In genomic region chr9:34127035-34127948, GRCh38 we compare ENCODE assay signal across 8 cellular contexts. TPM values are rescaled to one million over a fixed set of nuclear protein-coding genes. Genes with fewer than 3 reads are reported as not detected.
DNase-seq lines count a peak whose midpoint lies in the region; ATAC-seq and TF ChIP-seq lines count a peak whose summit lies in the region.

No MANE protein-coding gene starts in this region.

- POLR2A ChIA-PET in HEK293T (lab: Yijun Ruan, JAX) = interaction anchor here (1.6 kb wide), 1 partner anchor 31 kb away, joined by 3 read pairs; no protein-coding TSS in a partner anchor

- peak overlapping the region; percentile 89 to 96 (median 92) for H3K9ac ChIP-seq in BLaER1 treated with 17β-estradiol and CSF1 and Interleukin-3, amounts not matched to agents 10 nM and 100 nM

- peaks cover 27% of the 10 kb centered on the region for H3K36me3 Mint-ChIP-seq in natural killer cell treated with Interleukin-12 subunit alpha and Interleukin-12 subunit beta and Interleukin-15 and Interleukin-18, amount 100 ng/mL, for 72 hours

- CTCF ChIA-PET in HEK293T (lab: Yijun Ruan, JAX) = no interaction called here

- H3K27me3 ChIP-seq in BLaER1 treated with 17β-estradiol and CSF1 and Interleukin-3, amounts not matched to agents 10 nM and 100 nM = no peaks in the 10 kb centered on the region
- H3K27me3 ChIP-seq in MG63 = no peaks in the 10 kb centered on the region

- H3K4me2 ChIP-seq in BLaER1 treated with 17β-estradiol and CSF1 and Interleukin-3, amounts not matched to agents 10 nM and 100 nM = peak overlapping the region; percentile 77 to 99 (median 95)

- H3K9me3 ChIP-seq in BLaER1 treated with 17β-estradiol and CSF1 and Interleukin-3, amounts not matched to agents 10 nM and 100 nM (replicated peaks in 1 of 11) = peaks cover 0 to 9% (median 0%) of the 10 kb centered on the region in 11 experiments; a peak in 2 of 22 replicates
- no peaks in the 10 kb centered on the region for H3K9me3 ChIP-seq in MG63

- H3K27ac Mint-ChIP-seq in natural killer cell treated with Interleukin-12 subunit alpha and Interleukin-12 subunit beta and Interleukin-15 and Interleukin-18, amount 100 ng/mL, for 72 hours = peak overlapping the region; percentile 98

- peaks cover 37 to 44% of the 10 kb centered on the region in 2 donors for H3K4me1 Mint-ChIP-seq in natural killer cell treated with Interleukin-12 subunit alpha and Interleukin-12 subunit beta and Interleukin-15 and Interleukin-18, amount 100 ng/mL, for 72 hours (ENCODE audit: low read depth in 2 of 2)

- H3K4me3 Mint-ChIP-seq in natural killer cell treated with Interleukin-12 subunit alpha and Interleukin-12 subunit beta and Interleukin-15 and Interleukin-18, amount 100 ng/mL, for 72 hours = peak overlapping the region; percentile 100

- H3K9me3 Mint-ChIP-seq in natural killer cell treated with Interleukin-12 subunit alpha and Interleukin-12 subunit beta and Interleukin-15 and Interleukin-18, amount 100 ng/mL, for 72 hours = no peaks in the 10 kb centered on the region

- H3K4me3 ChIP-seq in BLaER1 treated with 17β-estradiol and CSF1 and Interleukin-3, amounts not matched to agents 10 nM and 100 nM = peak overlapping the region; percentile 74 to 98 (median 88)
- peak overlapping the region; percentile 78 for H3K4me3 ChIP-seq in MG63

- peaks cover 10 to 18% (median 11%) of the 10 kb centered on the region in 11 experiments; a peak in 21 of 22 replicates for H3K36me3 ChIP-seq in BLaER1 treated with 17β-estradiol and CSF1 and Interleukin-3, amounts not matched to agents 10 nM and 100 nM
- peaks cover 22% of the 10 kb centered on the region for H3K36me3 ChIP-seq in MG63

- H3K27ac ChIP-seq in BLaER1 treated with 17β-estradiol and CSF1 and Interleukin-3, amounts not matched to agents 10 nM and 100 nM = peak overlapping the region; percentile 84 to 96 (median 93); a peak in 21 of 22 replicates

- H3K27me3 Mint-ChIP-seq in natural killer cell treated with Interleukin-12 subunit alpha and Interleukin-12 subunit beta and Interleukin-15 and Interleukin-18, amount 100 ng/mL, for 72 hours = no peaks in the 10 kb centered on the region

- peaks cover 31 to 61% (median 50%) of the 10 kb centered on the region in 10 experiments for H3K4me1 ChIP-seq in BLaER1 treated with 17β-estradiol and CSF1 and Interleukin-3, amounts not matched to agents 10 nM and 100 nM

- H4K20me1 ChIP-seq in BLaER1 treated with 17β-estradiol and CSF1 and Interleukin-3, amounts not matched to agents 10 nM and 100 nM = peaks cover 13 to 36% (median 31%) of the 10 kb centered on the region in 11 experiments

- DNase-seq in MG63 = no peak
- DNase-seq in dermis blood vessel endothelial cell = peak; percentile 6
- no peak for DNase-seq in natural killer cell treated with Interleukin-12 subunit alpha and Interleukin-12 subunit beta and Interleukin-15 and Interleukin-18, amount 100 ng/mL, for 72 hours (ENCODE audit: low spot score)
- no peak for DNase-seq in DMS 273 (lab: John Stamatoyannopoulos, UW; ENCODE audit: unreplicated experiment)
- no peak for DNase-seq in HEK293T (ENCODE audit: extremely low spot score)
- DNase-seq in NOMO-1 treated with DMSO at 0.1 percent for 48 hours (lab: John Stamatoyannopoulos, UW; ENCODE audit: unreplicated experiment) = no peak

- no peak for ATAC-seq in natural killer cell treated with Interleukin-12 subunit alpha and Interleukin-12 subunit beta and Interleukin-15 and Interleukin-18, amount 100 ng/mL, for 72 hours
- no peak for ATAC-seq in GM18511 (IDR thresholded peaks at IDR 0.05; ENCODE audit: unreplicated experiment)

TF ChIP-seq in HEK293T, 16 proteins besides CTCF, POLR2A, EP300 and RAD21:
- TF ChIP-seq PKNOX1 (IDR thresholded peaks at IDR 0.05) = no peak
- no peak for TF ChIP-seq FOXK2 (IDR thresholded peaks at IDR 0.05)
- TF ChIP-seq LEF1 (IDR thresholded peaks at IDR 0.05; ENCODE audit: borderline replicate concordance) = no peak
- no peak for TF ChIP-seq SP1 (IDR thresholded peaks at IDR 0.05)
- no peak for TF ChIP-seq BHLHE40 (IDR thresholded peaks at IDR 0.05; ENCODE audit: borderline replicate concordance)

RNA-seq across cellular contexts. Expression of gene DCAF12, which starts 0.8 kb away (rescaled TPM):
- total RNA-seq in MG63 (2014; rRNA removed; shearing (Covaris generic); ENCODE audit: low replicate concordance) = 12.8 and 13.2 TPM in 2 replicates
- total RNA-seq in dermis blood vessel endothelial cell = 22.3 and 24.4 TPM in 2 replicates
- total RNA-seq in natural killer cell treated with Interleukin-12 subunit alpha and Interleukin-12 subunit beta and Interleukin-15 and Interleukin-18, amount 100 ng/mL, for 72 hours = 10 to 100 TPM; 36.5 to 54.8 TPM

RNA-seq across cellular contexts. Expression of gene UBAP1, which starts 51.6 kb away (rescaled TPM):
- 24.3 and 33.5 TPM in 2 replicates for total RNA-seq in MG63 (2014; rRNA removed; shearing (Covaris generic); ENCODE audit: low replicate concordance)
- total RNA-seq in dermis blood vessel endothelial cell = 22.8 and 28.3 TPM in 2 replicates
- 10 to 100 TPM; 41.2 to 44.8 TPM for total RNA-seq in natural killer cell treated with Interleukin-12 subunit alpha and Interleukin-12 subunit beta and Interleukin-15 and Interleukin-18, amount 100 ng/mL, for 72 hours
